1 cellular context compared by ENCODE assay signal in genomic region chr1:172299515-172299914, GRCh38.
TF ChIP-seq lines count a peak whose summit lies in the region.

No MANE protein-coding gene starts in this region.

TF ChIP-seq in HEK293, 187 proteins besides CTCF, POLR2A, EP300 and RAD21 (continued from another document):
- no peak for TF ChIP-seq ZNF488 (tag by site-specific recombination; IDR thresholded peaks at IDR 0.05)
- TF ChIP-seq ZNF398 (tag by site-specific recombination; IDR thresholded peaks at IDR 0.05) = no peak
